ENCODE assay signal across 1 cellular context in the genomic region with DNA sequence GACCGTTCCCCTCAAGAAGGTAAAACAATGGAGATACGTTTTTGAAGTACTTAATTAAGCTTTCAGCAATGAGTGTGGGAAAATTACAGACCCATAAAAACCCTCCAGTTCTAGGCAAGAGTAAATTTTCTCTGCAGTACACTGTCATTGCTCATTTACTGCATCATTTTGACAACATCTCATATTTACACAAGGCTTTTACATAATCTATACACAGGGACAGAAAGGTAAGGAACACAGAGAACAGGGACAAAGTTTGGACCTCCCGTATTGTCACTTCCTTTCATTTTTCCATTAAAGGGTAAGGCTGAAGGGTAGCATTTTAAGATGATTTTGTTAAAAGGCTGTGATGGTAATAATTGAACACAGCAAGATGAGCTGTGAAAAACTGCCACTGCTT.
TF ChIP-seq lines count a peak whose summit lies in the region.

No MANE protein-coding gene starts in this region.

TF ChIP-seq in HepG2, 621 proteins besides CTCF, POLR2A, EP300 and RAD21 (continued from another document and continues in another):
- TF ChIP-seq, protein P1, sequence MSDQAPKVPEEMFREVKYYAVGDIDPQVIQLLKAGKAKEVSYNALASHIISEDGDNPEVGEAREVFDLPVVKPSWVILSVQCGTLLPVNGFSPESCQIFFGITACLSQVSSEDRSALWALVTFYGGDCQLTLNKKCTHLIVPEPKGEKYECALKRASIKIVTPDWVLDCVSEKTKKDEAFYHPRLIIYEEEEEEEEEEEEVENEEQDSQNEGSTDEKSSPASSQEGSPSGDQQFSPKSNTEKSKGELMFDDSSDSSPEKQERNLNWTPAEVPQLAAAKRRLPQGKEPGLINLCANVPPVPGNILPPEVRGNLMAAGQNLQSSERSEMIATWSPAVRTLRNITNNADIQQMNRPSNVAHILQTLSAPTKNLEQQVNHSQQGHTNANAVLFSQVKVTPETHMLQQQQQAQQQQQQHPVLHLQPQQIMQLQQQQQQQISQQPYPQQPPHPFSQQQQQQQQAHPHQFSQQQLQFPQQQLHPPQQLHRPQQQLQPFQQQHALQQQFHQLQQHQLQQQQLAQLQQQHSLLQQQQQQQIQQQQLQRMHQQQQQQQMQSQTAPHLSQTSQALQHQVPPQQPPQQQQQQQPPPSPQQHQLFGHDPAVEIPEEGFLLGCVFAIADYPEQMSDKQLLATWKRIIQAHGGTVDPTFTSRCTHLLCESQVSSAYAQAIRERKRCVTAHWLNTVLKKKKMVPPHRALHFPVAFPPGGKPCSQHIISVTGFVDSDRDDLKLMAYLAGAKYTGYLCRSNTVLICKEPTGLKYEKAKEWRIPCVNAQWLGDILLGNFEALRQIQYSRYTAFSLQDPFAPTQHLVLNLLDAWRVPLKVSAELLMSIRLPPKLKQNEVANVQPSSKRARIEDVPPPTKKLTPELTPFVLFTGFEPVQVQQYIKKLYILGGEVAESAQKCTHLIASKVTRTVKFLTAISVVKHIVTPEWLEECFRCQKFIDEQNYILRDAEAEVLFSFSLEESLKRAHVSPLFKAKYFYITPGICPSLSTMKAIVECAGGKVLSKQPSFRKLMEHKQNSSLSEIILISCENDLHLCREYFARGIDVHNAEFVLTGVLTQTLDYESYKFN (CRISPR knock-in tag; conservative IDR thresholded peaks at IDR 0.05): peak; percentile 67
- TF ChIP-seq, protein P2, sequence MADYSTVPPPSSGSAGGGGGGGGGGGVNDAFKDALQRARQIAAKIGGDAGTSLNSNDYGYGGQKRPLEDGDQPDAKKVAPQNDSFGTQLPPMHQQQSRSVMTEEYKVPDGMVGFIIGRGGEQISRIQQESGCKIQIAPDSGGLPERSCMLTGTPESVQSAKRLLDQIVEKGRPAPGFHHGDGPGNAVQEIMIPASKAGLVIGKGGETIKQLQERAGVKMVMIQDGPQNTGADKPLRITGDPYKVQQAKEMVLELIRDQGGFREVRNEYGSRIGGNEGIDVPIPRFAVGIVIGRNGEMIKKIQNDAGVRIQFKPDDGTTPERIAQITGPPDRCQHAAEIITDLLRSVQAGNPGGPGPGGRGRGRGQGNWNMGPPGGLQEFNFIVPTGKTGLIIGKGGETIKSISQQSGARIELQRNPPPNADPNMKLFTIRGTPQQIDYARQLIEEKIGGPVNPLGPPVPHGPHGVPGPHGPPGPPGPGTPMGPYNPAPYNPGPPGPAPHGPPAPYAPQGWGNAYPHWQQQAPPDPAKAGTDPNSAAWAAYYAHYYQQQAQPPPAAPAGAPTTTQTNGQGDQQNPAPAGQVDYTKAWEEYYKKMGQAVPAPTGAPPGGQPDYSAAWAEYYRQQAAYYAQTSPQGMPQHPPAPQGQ (CRISPR knock-in tag; IDR thresholded peaks at IDR 0.05; ENCODE audit: borderline replicate concordance): no peak
- TF ChIP-seq SYNCRIP (IDR thresholded peaks at IDR 0.05; ENCODE audit: insufficient read depth, low read depth, low read length) (no peak), MTF1 (CRISPR knock-in tag; IDR thresholded peaks at IDR 0.05) (no peak), ZNF343 (CRISPR knock-in tag; IDR thresholded peaks at IDR 0.05) (no peak), ZNF652 (CRISPR knock-in tag; IDR thresholded peaks at IDR 0.05; ENCODE audit: borderline replicate concordance, low read depth) (no peak), GABPB1 (CRISPR knock-in tag; IDR thresholded peaks at IDR 0.05) (no peak), PHB2 (IDR thresholded peaks at IDR 0.05; ENCODE audit: partially characterized antibody) (no peak), SRSF1 (optimal IDR thresholded peaks at IDR 0.05; ENCODE audit: low read depth, low read length) (no peak), ZNF773 (CRISPR knock-in tag; IDR thresholded peaks at IDR 0.05; ENCODE audit: borderline replicate concordance) (no peak), POLR2G (IDR thresholded peaks at IDR 0.05; ENCODE audit: low read depth, low read length) (no peak), SOX5 (CRISPR knock-in tag; IDR thresholded peaks at IDR 0.05; ENCODE audit: borderline replicate concordance) (peak; percentile 65; the same call in 1 of the 2 replicates), THAP11 (CRISPR knock-in tag; IDR thresholded peaks at IDR 0.05) (no peak), KDM1A (CRISPR knock-in tag; IDR thresholded peaks at IDR 0.05) (no peak), ELF3 (CRISPR knock-in tag; IDR thresholded peaks at IDR 0.05) (peak; percentile 33; the same call in 1 of the 2 replicates), CC2D1A (CRISPR knock-in tag; IDR thresholded peaks at IDR 0.05) (no peak), TBX3 (IDR thresholded peaks at IDR 0.05; ENCODE audit: borderline replicate concordance) (no peak), ZNF670 (CRISPR knock-in tag; IDR thresholded peaks at IDR 0.05; ENCODE audit: borderline replicate concordance) (no peak), ZKSCAN8 (CRISPR knock-in tag; IDR thresholded peaks at IDR 0.05; ENCODE audit: borderline replicate concordance) (no peak), NCOR1 (IDR thresholded peaks at IDR 0.05; ENCODE audit: borderline replicate concordance, low read length) (no peak), PHF20 (CRISPR knock-in tag; IDR thresholded peaks at IDR 0.05) (no peak), SMARCC2 (IDR thresholded peaks at IDR 0.05) (no peak), REPIN1 (CRISPR knock-in tag; IDR thresholded peaks at IDR 0.05; ENCODE audit: borderline replicate concordance, low read depth) (no peak), IKZF1 (IDR thresholded peaks at IDR 0.05) (no peak), CHD4 (IDR thresholded peaks at IDR 0.05; ENCODE audit: borderline replicate concordance, low read length) (no peak), SRY (CRISPR knock-in tag; IDR thresholded peaks at IDR 0.05) (no peak), ZBTB3 (CRISPR knock-in tag; IDR thresholded peaks at IDR 0.05; ENCODE audit: borderline replicate concordance, low read depth) (no peak), BORCS8-MEF2B (CRISPR knock-in tag; IDR thresholded peaks at IDR 0.05) (no peak), ELF4 (CRISPR knock-in tag; IDR thresholded peaks at IDR 0.05; ENCODE audit: borderline replicate concordance) (no peak), ZNF160 (CRISPR knock-in tag; IDR thresholded peaks at IDR 0.05) (no peak), ZNF17 (CRISPR knock-in tag; IDR thresholded peaks at IDR 0.05) (no peak), FOXA3 (CRISPR knock-in tag; IDR thresholded peaks at IDR 0.05) (peak; percentile 93), DPF2 (CRISPR knock-in tag; IDR thresholded peaks at IDR 0.05; ENCODE audit: borderline replicate concordance, low read depth) (no peak), NFIB (CRISPR knock-in tag; IDR thresholded peaks at IDR 0.05; ENCODE audit: borderline replicate concordance) (no peak)
- TF ChIP-seq, protein P3, sequence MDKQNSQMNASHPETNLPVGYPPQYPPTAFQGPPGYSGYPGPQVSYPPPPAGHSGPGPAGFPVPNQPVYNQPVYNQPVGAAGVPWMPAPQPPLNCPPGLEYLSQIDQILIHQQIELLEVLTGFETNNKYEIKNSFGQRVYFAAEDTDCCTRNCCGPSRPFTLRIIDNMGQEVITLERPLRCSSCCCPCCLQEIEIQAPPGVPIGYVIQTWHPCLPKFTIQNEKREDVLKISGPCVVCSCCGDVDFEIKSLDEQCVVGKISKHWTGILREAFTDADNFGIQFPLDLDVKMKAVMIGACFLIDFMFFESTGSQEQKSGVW (CRISPR knock-in tag; IDR thresholded peaks at IDR 0.05; ENCODE audit: borderline replicate concordance): no peak
- TF ChIP-seq, protein P4, sequence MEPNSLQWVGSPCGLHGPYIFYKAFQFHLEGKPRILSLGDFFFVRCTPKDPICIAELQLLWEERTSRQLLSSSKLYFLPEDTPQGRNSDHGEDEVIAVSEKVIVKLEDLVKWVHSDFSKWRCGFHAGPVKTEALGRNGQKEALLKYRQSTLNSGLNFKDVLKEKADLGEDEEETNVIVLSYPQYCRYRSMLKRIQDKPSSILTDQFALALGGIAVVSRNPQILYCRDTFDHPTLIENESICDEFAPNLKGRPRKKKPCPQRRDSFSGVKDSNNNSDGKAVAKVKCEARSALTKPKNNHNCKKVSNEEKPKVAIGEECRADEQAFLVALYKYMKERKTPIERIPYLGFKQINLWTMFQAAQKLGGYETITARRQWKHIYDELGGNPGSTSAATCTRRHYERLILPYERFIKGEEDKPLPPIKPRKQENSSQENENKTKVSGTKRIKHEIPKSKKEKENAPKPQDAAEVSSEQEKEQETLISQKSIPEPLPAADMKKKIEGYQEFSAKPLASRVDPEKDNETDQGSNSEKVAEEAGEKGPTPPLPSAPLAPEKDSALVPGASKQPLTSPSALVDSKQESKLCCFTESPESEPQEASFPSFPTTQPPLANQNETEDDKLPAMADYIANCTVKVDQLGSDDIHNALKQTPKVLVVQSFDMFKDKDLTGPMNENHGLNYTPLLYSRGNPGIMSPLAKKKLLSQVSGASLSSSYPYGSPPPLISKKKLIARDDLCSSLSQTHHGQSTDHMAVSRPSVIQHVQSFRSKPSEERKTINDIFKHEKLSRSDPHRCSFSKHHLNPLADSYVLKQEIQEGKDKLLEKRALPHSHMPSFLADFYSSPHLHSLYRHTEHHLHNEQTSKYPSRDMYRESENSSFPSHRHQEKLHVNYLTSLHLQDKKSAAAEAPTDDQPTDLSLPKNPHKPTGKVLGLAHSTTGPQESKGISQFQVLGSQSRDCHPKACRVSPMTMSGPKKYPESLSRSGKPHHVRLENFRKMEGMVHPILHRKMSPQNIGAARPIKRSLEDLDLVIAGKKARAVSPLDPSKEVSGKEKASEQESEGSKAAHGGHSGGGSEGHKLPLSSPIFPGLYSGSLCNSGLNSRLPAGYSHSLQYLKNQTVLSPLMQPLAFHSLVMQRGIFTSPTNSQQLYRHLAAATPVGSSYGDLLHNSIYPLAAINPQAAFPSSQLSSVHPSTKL (CRISPR knock-in tag; IDR thresholded peaks at IDR 0.05): peak; percentile 80
- TF ChIP-seq, protein P5, sequence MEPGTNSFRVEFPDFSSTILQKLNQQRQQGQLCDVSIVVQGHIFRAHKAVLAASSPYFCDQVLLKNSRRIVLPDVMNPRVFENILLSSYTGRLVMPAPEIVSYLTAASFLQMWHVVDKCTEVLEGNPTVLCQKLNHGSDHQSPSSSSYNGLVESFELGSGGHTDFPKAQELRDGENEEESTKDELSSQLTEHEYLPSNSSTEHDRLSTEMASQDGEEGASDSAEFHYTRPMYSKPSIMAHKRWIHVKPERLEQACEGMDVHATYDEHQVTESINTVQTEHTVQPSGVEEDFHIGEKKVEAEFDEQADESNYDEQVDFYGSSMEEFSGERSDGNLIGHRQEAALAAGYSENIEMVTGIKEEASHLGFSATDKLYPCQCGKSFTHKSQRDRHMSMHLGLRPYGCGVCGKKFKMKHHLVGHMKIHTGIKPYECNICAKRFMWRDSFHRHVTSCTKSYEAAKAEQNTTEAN (CRISPR knock-in tag; conservative IDR thresholded peaks at IDR 0.05): no peak
- TF ChIP-seq, protein P6, sequence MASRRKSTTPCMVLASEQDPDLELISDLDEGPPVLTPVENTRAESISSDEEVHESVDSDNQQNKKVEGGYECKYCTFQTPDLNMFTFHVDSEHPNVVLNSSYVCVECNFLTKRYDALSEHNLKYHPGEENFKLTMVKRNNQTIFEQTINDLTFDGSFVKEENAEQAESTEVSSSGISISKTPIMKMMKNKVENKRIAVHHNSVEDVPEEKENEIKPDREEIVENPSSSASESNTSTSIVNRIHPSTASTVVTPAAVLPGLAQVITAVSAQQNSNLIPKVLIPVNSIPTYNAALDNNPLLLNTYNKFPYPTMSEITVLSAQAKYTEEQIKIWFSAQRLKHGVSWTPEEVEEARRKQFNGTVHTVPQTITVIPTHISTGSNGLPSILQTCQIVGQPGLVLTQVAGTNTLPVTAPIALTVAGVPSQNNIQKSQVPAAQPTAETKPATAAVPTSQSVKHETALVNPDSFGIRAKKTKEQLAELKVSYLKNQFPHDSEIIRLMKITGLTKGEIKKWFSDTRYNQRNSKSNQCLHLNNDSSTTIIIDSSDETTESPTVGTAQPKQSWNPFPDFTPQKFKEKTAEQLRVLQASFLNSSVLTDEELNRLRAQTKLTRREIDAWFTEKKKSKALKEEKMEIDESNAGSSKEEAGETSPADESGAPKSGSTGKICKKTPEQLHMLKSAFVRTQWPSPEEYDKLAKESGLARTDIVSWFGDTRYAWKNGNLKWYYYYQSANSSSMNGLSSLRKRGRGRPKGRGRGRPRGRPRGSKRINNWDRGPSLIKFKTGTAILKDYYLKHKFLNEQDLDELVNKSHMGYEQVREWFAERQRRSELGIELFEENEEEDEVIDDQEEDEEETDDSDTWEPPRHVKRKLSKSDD (CRISPR knock-in tag; IDR thresholded peaks at IDR 0.05; ENCODE audit: low read depth): no peak
- TF ChIP-seq, protein P7, sequence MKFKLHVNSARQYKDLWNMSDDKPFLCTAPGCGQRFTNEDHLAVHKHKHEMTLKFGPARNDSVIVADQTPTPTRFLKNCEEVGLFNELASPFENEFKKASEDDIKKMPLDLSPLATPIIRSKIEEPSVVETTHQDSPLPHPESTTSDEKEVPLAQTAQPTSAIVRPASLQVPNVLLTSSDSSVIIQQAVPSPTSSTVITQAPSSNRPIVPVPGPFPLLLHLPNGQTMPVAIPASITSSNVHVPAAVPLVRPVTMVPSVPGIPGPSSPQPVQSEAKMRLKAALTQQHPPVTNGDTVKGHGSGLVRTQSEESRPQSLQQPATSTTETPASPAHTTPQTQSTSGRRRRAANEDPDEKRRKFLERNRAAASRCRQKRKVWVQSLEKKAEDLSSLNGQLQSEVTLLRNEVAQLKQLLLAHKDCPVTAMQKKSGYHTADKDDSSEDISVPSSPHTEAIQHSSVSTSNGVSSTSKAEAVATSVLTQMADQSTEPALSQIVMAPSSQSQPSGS (CRISPR knock-in tag; IDR thresholded peaks at IDR 0.05): no peak
- TF ChIP-seq, protein P8, sequence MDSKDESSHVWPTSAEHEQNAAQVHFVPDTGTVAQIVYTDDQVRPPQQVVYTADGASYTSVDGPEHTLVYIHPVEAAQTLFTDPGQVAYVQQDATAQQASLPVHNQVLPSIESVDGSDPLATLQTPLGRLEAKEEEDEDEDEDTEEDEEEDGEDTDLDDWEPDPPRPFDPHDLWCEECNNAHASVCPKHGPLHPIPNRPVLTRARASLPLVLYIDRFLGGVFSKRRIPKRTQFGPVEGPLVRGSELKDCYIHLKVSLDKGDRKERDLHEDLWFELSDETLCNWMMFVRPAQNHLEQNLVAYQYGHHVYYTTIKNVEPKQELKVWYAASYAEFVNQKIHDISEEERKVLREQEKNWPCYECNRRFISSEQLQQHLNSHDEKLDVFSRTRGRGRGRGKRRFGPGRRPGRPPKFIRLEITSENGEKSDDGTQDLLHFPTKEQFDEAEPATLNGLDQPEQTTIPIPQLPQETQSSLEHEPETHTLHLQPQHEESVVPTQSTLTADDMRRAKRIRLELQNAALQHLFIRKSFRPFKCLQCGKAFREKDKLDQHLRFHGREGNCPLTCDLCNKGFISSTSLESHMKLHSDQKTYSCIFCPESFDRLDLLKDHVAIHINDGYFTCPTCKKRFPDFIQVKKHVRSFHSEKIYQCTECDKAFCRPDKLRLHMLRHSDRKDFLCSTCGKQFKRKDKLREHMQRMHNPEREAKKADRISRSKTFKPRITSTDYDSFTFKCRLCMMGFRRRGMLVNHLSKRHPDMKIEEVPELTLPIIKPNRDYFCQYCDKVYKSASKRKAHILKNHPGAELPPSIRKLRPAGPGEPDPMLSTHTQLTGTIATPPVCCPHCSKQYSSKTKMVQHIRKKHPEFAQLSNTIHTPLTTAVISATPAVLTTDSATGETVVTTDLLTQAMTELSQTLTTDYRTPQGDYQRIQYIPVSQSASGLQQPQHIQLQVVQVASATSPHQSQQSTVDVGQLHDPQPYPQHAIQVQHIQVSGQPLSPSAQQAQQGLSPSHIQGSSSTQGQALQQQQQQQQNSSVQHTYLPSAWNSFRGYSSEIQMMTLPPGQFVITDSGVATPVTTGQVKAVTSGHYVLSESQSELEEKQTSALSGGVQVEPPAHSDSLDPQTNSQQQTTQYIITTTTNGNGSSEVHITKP (CRISPR knock-in tag; IDR thresholded peaks at IDR 0.05; ENCODE audit: low read depth): no peak
